ENCODE assay signal across 27 cellular contexts in genomic region chr1:108933944-108934343, GRCh38.
"Had no signal": no experiment of that assay in that cellular context is flagged by ENCODE, and none has a peak within 500 bp of the region (broad histone marks: within the 10 kb centered on the region; RNA-seq: fewer than 3 reads in every experiment).

No MANE protein-coding gene starts in this region.

- H3K4me3 ChIP-seq: body of pancreas, cardiac muscle cell, coronary artery, dorsolateral prefrontal cortex had no signal

- H3K4me3 Mint-ChIP-seq: activated CD4-positive, alpha-beta memory T cell treated with anti-CD3 and anti-CD28 coated beads for 36 hours; activated CD4-positive, alpha-beta T cell treated with anti-CD3 and anti-CD28 coated beads for 36 hours; activated CD4-positive, alpha-beta T cell treated with anti-CD3 and anti-CD28 coated beads, Interleukin-2, amount 10 ng/mL, durations not matched to agents 24 days and 14 days; activated CD8-positive, alpha-beta memory T cell treated with anti-CD3 and anti-CD28 coated beads, Interleukin-2, amount 10 ng/mL, durations not matched to agents 7 days and 5 days; activated CD8-positive, alpha-beta T cell treated with anti-CD3 and anti-CD28 coated beads, Interleukin-2, amount 10 ng/mL, durations not matched to agents 7 days and 5 days; activated naive CD8-positive, alpha-beta T cell; dendritic cell treated with granulocyte-macrophage colony-stimulating factor and Interleukin-4, amounts not matched to agents 40 ng/mL and 50 ng/mL, for 4 days; endodermal cell had no signal

- H3K27ac Mint-ChIP-seq: activated CD4-positive, alpha-beta memory T cell treated with anti-CD3 and anti-CD28 coated beads for 36 hours; activated CD4-positive, alpha-beta T cell treated with anti-CD3 and anti-CD28 coated beads for 36 hours; activated CD4-positive, alpha-beta T cell treated with anti-CD3 and anti-CD28 coated beads, Interleukin-2, amount 10 ng/mL, durations not matched to agents 24 days and 14 days; activated CD8-positive, alpha-beta memory T cell treated with anti-CD3 and anti-CD28 coated beads, Interleukin-2, amount 10 ng/mL, durations not matched to agents 7 days and 5 days; activated CD8-positive, alpha-beta T cell treated with anti-CD3 and anti-CD28 coated beads, Interleukin-2, amount 10 ng/mL, durations not matched to agents 7 days and 5 days; activated naive CD8-positive, alpha-beta T cell; dendritic cell treated with granulocyte-macrophage colony-stimulating factor and Interleukin-4, amounts not matched to agents 40 ng/mL and 50 ng/mL, for 4 days; endodermal cell had no signal

- H3K27me3 Mint-ChIP-seq: activated CD4-positive, alpha-beta memory T cell treated with anti-CD3 and anti-CD28 coated beads for 36 hours; activated CD4-positive, alpha-beta T cell treated with anti-CD3 and anti-CD28 coated beads for 36 hours; activated CD4-positive, alpha-beta T cell treated with anti-CD3 and anti-CD28 coated beads, Interleukin-2, amount 10 ng/mL, durations not matched to agents 24 days and 14 days; activated CD8-positive, alpha-beta memory T cell treated with anti-CD3 and anti-CD28 coated beads, Interleukin-2, amount 10 ng/mL, durations not matched to agents 7 days and 5 days; activated naive CD8-positive, alpha-beta T cell; dendritic cell treated with granulocyte-macrophage colony-stimulating factor and Interleukin-4, amounts not matched to agents 40 ng/mL and 50 ng/mL, for 4 days had no signal

- H3K4me1 ChIP-seq: body of pancreas had no signal

- H3K27me3 ChIP-seq: body of pancreas, cardiac muscle cell, dorsolateral prefrontal cortex had no signal

- H3K9me3 Mint-ChIP-seq: activated CD4-positive, alpha-beta memory T cell treated with anti-CD3 and anti-CD28 coated beads for 36 hours; activated CD4-positive, alpha-beta T cell treated with anti-CD3 and anti-CD28 coated beads, Interleukin-2, amount 10 ng/mL, durations not matched to agents 24 days and 14 days; dendritic cell treated with granulocyte-macrophage colony-stimulating factor and Interleukin-4, amounts not matched to agents 40 ng/mL and 50 ng/mL, for 4 days; endodermal cell had no signal

- DNase-seq: activated CD4-positive, alpha-beta memory T cell treated with anti-CD3 and anti-CD28 coated beads for 36 hours; activated CD4-positive, alpha-beta T cell treated with anti-CD3 and anti-CD28 coated beads for 36 hours; activated CD4-positive, alpha-beta T cell treated with anti-CD3 and anti-CD28 coated beads, Interleukin-2, amount 10 ng/mL, durations not matched to agents 24 days and 14 days; activated CD4-positive, CD25-positive, alpha-beta regulatory T cell; activated CD4-positive, CD25-positive, alpha-beta regulatory T cell treated with anti-CD3 and anti-CD28 coated beads, Interleukin-2, amount 50 U/mL, for 72 hours; activated CD8-positive, alpha-beta memory T cell treated with anti-CD3 and anti-CD28 coated beads, Interleukin-2, amount 10 ng/mL, durations not matched to agents 7 days and 5 days; activated CD8-positive, alpha-beta memory T cell treated with anti-CD3 and anti-CD28 coated beads, Interleukin-2, amount 50 U/mL, for 4 hours; activated CD8-positive, alpha-beta T cell treated with anti-CD3 and anti-CD28 coated beads, Interleukin-2, amount 10 ng/mL, durations not matched to agents 7 days and 5 days; activated gamma-delta T cell; activated naive CD4-positive, alpha-beta T cell treated with anti-CD3 and anti-CD28 coated beads, Interleukin-2, amount 50 U/mL, for 16 hours; activated naive CD4-positive, alpha-beta T cell treated with Interleukin-2 at 50 U/mL for 16 hours; activated T-cell treated with anti-CD3 and anti-CD28 coated beads, Interleukin-2, amount 50 U/mL, for 48 hours; amygdala; aorta; body of pancreas; central memory CD4-positive, alpha-beta T cell; dorsolateral prefrontal cortex; effector memory CD4-positive, alpha-beta T cell; endodermal cell; foreskin fibroblast; head of caudate nucleus; T-helper 2 cell had no signal

- H3K9me3 ChIP-seq: body of pancreas had no signal

- ATAC-seq: activated CD4-positive, alpha-beta T cell treated with anti-CD3 and anti-CD28 coated beads for 36 hours; activated CD8-positive, alpha-beta memory T cell treated with anti-CD3 and anti-CD28 coated beads, Interleukin-2, amount 10 ng/mL, durations not matched to agents 7 days and 5 days; activated CD8-positive, alpha-beta T cell treated with anti-CD3 and anti-CD28 coated beads, Interleukin-2, amount 10 ng/mL, durations not matched to agents 7 days and 5 days; body of pancreas; esophagus mucosa had no signal

- H3K27ac ChIP-seq: body of pancreas, cardiac muscle cell, coronary artery, dorsolateral prefrontal cortex had no signal

- H3K4me1 Mint-ChIP-seq: activated CD4-positive, alpha-beta T cell treated with anti-CD3 and anti-CD28 coated beads for 36 hours; activated CD4-positive, alpha-beta T cell treated with anti-CD3 and anti-CD28 coated beads, Interleukin-2, amount 10 ng/mL, durations not matched to agents 24 days and 14 days; activated CD8-positive, alpha-beta memory T cell treated with anti-CD3 and anti-CD28 coated beads, Interleukin-2, amount 10 ng/mL, durations not matched to agents 7 days and 5 days; endodermal cell had no signal
